ENCODE assay signal across 27 cellular contexts in genomic region chr3:87801409-87801808, GRCh38. TPM values are rescaled to one million over a fixed set of nuclear protein-coding genes. Genes with fewer than 3 reads are reported as not detected.
"Had no signal": no experiment of that assay in that cellular context is flagged by ENCODE, and none has a peak within 500 bp of the region (broad histone marks: within the 10 kb centered on the region; RNA-seq: fewer than 3 reads in every experiment).

No MANE protein-coding gene starts in this region.

- H3K27me3 Mint-ChIP-seq: dendritic cell treated with granulocyte-macrophage colony-stimulating factor and Interleukin-4, amounts not matched to agents 40 ng/mL and 50 ng/mL, for 4 days had no signal

- DNase-seq: colonic mucosa; effector CD8-positive, alpha-beta T cell; esophagus squamous epithelium; foreskin melanocyte; glutamatergic neuron; heart right ventricle; hypothalamus; kidney; mucosa of descending colon; naive B cell; nucleus accumbens; psoas muscle; right cardiac atrium; spleen; stimulated activated naive B cell treated with anti-CD40 and anti-IgM and Interleukin-4, amounts not matched to agents 10 μg/mL and 1 μg/mL and 100 μg/mL, for 72 hours; upper lobe of left lung had no signal

- H3K27ac Mint-ChIP-seq: dendritic cell treated with granulocyte-macrophage colony-stimulating factor and Interleukin-4, amounts not matched to agents 40 ng/mL and 50 ng/mL, for 4 days; memory B cell; mesothelial cell of epicardium; natural killer cell treated with Interleukin-12 subunit alpha and Interleukin-12 subunit beta and Interleukin-15 and Interleukin-18, amount 100 ng/mL, for 72 hours; stimulated activated naive B cell treated with anti-CD40 and anti-IgM and Interleukin-4, amounts not matched to agents 10 μg/mL and 1 μg/mL and 100 μg/mL, for 72 hours; stimulated activated naive CD8-positive, alpha-beta T cell treated with anti-CD3 and anti-CD28 coated beads, Interleukin-15, Interleukin-2, amounts not matched to agents 100 ng/mL and 50 ng/mL, for 24 hours had no signal

- H3K4me3 Mint-ChIP-seq: dendritic cell treated with granulocyte-macrophage colony-stimulating factor and Interleukin-4, amounts not matched to agents 40 ng/mL and 50 ng/mL, for 4 days; memory B cell; mesothelial cell of epicardium; naive B cell; natural killer cell treated with Interleukin-12 subunit alpha and Interleukin-12 subunit beta and Interleukin-15 and Interleukin-18, amount 100 ng/mL, for 72 hours; stimulated activated naive B cell treated with anti-CD40 and anti-IgM and Interleukin-4, amounts not matched to agents 10 μg/mL and 1 μg/mL and 100 μg/mL, for 72 hours; stimulated activated naive CD8-positive, alpha-beta T cell treated with anti-CD3 and anti-CD28 coated beads, Interleukin-15, Interleukin-2, amounts not matched to agents 100 ng/mL and 50 ng/mL, for 24 hours had no signal

- H3K9me3 Mint-ChIP-seq: dendritic cell treated with granulocyte-macrophage colony-stimulating factor and Interleukin-4, amounts not matched to agents 40 ng/mL and 50 ng/mL, for 4 days; mesothelial cell of epicardium; naive B cell; natural killer cell treated with Interleukin-12 subunit alpha and Interleukin-12 subunit beta and Interleukin-15 and Interleukin-18, amount 100 ng/mL, for 72 hours; stimulated activated naive B cell treated with anti-CD40 and anti-IgM and Interleukin-4, amounts not matched to agents 10 μg/mL and 1 μg/mL and 100 μg/mL, for 72 hours; stimulated activated naive CD8-positive, alpha-beta T cell treated with anti-CD3 and anti-CD28 coated beads, Interleukin-15, Interleukin-2, amounts not matched to agents 100 ng/mL and 50 ng/mL, for 24 hours had no signal

- H3K36me3 Mint-ChIP-seq: memory B cell; mesothelial cell of epicardium; naive B cell; natural killer cell treated with Interleukin-12 subunit alpha and Interleukin-12 subunit beta and Interleukin-15 and Interleukin-18, amount 100 ng/mL, for 72 hours; stimulated activated naive B cell treated with anti-CD40 and anti-IgM and Interleukin-4, amounts not matched to agents 10 μg/mL and 1 μg/mL and 100 μg/mL, for 72 hours had no signal

- ATAC-seq: heart right ventricle; left lobe of liver; mucosa of descending colon; natural killer cell treated with Interleukin-12 subunit alpha and Interleukin-12 subunit beta and Interleukin-15 and Interleukin-18, amount 100 ng/mL, for 72 hours; psoas muscle; right cardiac atrium; stimulated activated naive B cell treated with anti-CD40 and anti-IgM and Interleukin-4, amounts not matched to agents 10 μg/mL and 1 μg/mL and 100 μg/mL, for 72 hours had no signal

RNA-seq across cellular contexts. Expression of gene HTR1F, which starts 8.9 kb away (rescaled TPM):
- total RNA-seq: chondrocyte; endothelial cell of umbilical vein; epithelial cell of proximal tubule; left lobe of liver; mesothelial cell of epicardium; natural killer cell treated with Interleukin-12 subunit alpha and Interleukin-12 subunit beta and Interleukin-15 and Interleukin-18, amount 100 ng/mL, for 72 hours; osteocyte; renal cortical epithelial cell had no signal
